In the genomic region with DNA sequence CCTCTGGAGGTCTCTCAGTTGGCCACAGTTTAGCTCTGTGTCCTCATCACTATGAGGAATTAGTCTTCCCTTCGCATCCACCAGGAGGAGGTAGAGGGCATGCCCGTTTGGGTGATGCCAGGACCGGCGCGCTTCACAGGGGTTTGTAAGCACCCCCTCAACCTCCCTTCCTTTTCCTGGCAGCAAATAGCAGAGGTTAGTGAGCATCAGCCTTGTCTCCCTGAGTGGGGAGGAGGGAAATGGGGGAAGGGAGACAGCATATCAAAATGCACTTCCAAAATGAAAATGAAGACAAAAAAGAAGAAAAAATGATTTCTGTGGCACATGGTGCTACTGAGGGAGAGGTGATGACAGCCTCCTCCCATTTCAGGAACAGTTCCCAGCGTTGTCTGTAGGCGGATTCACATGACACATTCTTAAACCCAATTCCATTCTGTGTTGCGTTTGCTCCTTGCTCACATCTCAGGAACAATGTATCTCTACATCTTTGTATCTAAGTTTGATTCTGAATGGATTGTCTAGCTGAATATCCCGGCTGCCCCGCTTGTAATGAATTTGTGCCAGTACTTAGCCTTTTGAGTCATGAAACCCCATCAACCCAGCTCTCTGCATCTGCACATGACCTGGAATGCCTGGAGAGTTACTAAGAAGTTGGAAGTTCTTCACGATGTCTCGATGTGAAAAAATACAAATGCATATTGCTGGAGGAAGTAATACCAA, we compare ENCODE assay signal across 8 cellular contexts. TPM values are rescaled to one million over a fixed set of nuclear protein-coding genes. Genes with fewer than 3 reads are reported as not detected.
DNase-seq lines count a peak whose midpoint lies in the region; ATAC-seq and TF ChIP-seq lines count a peak whose summit lies in the region.

No MANE protein-coding gene starts in this region.

- peak overlapping the region in 1 of 2 donors; percentile 4 for H3K27ac ChIP-seq in right atrium auricular region

- H3K27me3 ChIP-seq in MG63 (no peaks in the 10 kb centered on the region), right atrium auricular region (no peaks in the 10 kb centered on the region)

- peak; percentile 27 for DNase-seq in GF-D8 (lab: John Stamatoyannopoulos, UW)
- DNase-seq in MG63: peak; percentile 65
- peak; percentile 23 to 55 (median 29) for DNase-seq in T-helper 1 cell
- DNase-seq in anterior cingulate cortex (lab: John Stamatoyannopoulos, UW): peak in 50 of 58 donors; percentile 5 to 76 (median 46)
- DNase-seq in right atrium auricular region (ENCODE audit: low spot score): peak; percentile 78
- DNase-seq in renal cortical epithelial cell (ENCODE audit: low read depth): peak; percentile 53

- H3K9me3 ChIP-seq in MG63 (no peaks in the 10 kb centered on the region), right atrium auricular region (no peaks in the 10 kb centered on the region)

- H3K36me3 ChIP-seq in MG63 (no peaks in the 10 kb centered on the region), right atrium auricular region (no peaks in the 10 kb centered on the region)

- no peak for ATAC-seq in HG03108 (IDR thresholded peaks at IDR 0.05; ENCODE audit: unreplicated experiment)
- no peak for ATAC-seq in HG03039 (IDR thresholded peaks at IDR 0.05; ENCODE audit: unreplicated experiment)

- H3K4me1 ChIP-seq in right atrium auricular region: peaks cover 0 to 10% of the 10 kb centered on the region in 2 donors

- H3K4me3 ChIP-seq in MG63 (peak overlapping the region; percentile 23), right atrium auricular region (peak overlapping the region; percentile 15 to 33)

- TF ChIP-seq CTCF in right atrium auricular region (IDR thresholded peaks at IDR 0.05): peak; percentile 59 to 85

RNA-seq across cellular contexts. Expression of gene TYRO3, which starts 45.1 kb away (rescaled TPM):
- total RNA-seq in MG63 (2014; rRNA removed; shearing (Covaris generic); ENCODE audit: low replicate concordance): 3.4 and 12.2 TPM in 2 replicates
- total RNA-seq in right atrium auricular region (1 to 10 TPM; 4.1 to 8.5 TPM), renal cortical epithelial cell (6.1 and 11.3 TPM in 2 replicates)

RNA-seq across cellular contexts. Expression of gene MGA, which starts 56.1 kb away (rescaled TPM):
- 10.4 and 12.8 TPM in 2 replicates for total RNA-seq in MG63 (2014; rRNA removed; shearing (Covaris generic); ENCODE audit: low replicate concordance)
- total RNA-seq in right atrium auricular region (10 to 100 TPM; 40.1 to 40.3 TPM), renal cortical epithelial cell (21.7 and 74.0 TPM in 2 replicates)

Comparison
In these comparisons a context has a peak if more than half of its experiments do, and no peak if none do; other contexts are left out.
1. DNase-seq: peak in every context shown above with its lines; median percentile 78 in right atrium auricular region; 65 in MG63; 53 in renal cortical epithelial cell; 46 in anterior cingulate cortex; 29 in T-helper 1 cell; 27 in GF-D8.